21 cellular contexts compared by ENCODE assay signal in the genomic region with DNA sequence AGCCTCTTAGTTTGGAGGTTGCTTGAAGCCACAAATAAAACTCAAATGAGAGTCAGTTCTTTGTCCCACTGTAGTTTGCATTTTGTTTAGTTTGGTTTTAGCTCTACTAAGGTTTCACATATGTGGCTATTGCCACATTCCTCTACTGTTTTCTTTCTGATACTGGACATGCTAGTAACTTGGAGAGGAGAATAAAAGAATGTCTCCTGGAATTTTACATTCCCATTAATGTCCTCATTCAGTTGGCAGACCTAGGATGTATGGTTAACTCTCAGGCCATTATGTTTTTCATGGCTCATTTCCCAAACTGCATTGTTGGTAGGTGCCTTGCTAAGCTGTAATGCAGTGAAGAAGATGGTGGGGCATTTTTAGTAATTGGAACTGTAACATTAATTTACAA. TPM values are rescaled to one million over a fixed set of nuclear protein-coding genes. Genes with fewer than 3 reads are reported as not detected.
A peak's percentile ranks its signal among the peaks of the same experiment; 100 is the strongest.
DNase-seq lines count a peak whose midpoint lies in the region; ATAC-seq and TF ChIP-seq lines count a peak whose summit lies in the region.
"Had no signal": no experiment of that assay in that cellular context is flagged by ENCODE, and none has a peak within 500 bp of the region (broad histone marks: within the 10 kb centered on the region; RNA-seq: fewer than 3 reads in every experiment).

No MANE protein-coding gene starts in this region.

- peaks cover 4% of the 10 kb centered on the region for H3K9me3 Mint-ChIP-seq in activated CD4-positive, alpha-beta T cell treated with anti-CD3 and anti-CD28 coated beads for 36 hours (ENCODE audit: low read depth)
- H3K9me3 Mint-ChIP-seq in activated CD4-positive, alpha-beta T cell treated with anti-CD3 and anti-CD28 coated beads, Interleukin-2, amount 10 ng/mL, durations not matched to agents 24 days and 14 days = peaks cover 5% of the 10 kb centered on the region

- CTCF ChIA-PET in activated CD4-positive, alpha-beta T cell treated with anti-CD3 and anti-CD28 coated beads for 36 hours (lab: Charles Lee) = no interaction called here

- peaks cover 55% of the 10 kb centered on the region for H3K36me3 Mint-ChIP-seq in activated CD4-positive, alpha-beta T cell treated with anti-CD3 and anti-CD28 coated beads for 36 hours (ENCODE audit: low read depth)
- peaks cover 56% of the 10 kb centered on the region for H3K36me3 Mint-ChIP-seq in activated CD4-positive, alpha-beta T cell treated with anti-CD3 and anti-CD28 coated beads, Interleukin-2, amount 10 ng/mL, durations not matched to agents 24 days and 14 days (ENCODE audit: low read depth)

- H3K4me3 Mint-ChIP-seq in activated CD4-positive, alpha-beta T cell treated with anti-CD3 and anti-CD28 coated beads for 36 hours = no peak overlapping the region
- no peak overlapping the region for H3K4me3 Mint-ChIP-seq in activated CD4-positive, alpha-beta T cell treated with anti-CD3 and anti-CD28 coated beads, Interleukin-2, amount 10 ng/mL, durations not matched to agents 24 days and 14 days

- no peaks in the 10 kb centered on the region for H3K36me3 ChIP-seq in BE2C

- intact Hi-C loops in activated CD4-positive, alpha-beta T cell treated with anti-CD3 and anti-CD28 coated beads for 36 hours (cut with DNase I, micrococcal nuclease) = no loop called here
- intact Hi-C loops in activated CD4-positive, alpha-beta T cell treated with anti-CD3 and anti-CD28 coated beads, Interleukin-2, amount 10 ng/mL, durations not matched to agents 24 days and 14 days (cut with micrococcal nuclease) = no loop called here

- H3K4me1 Mint-ChIP-seq in activated CD4-positive, alpha-beta T cell treated with anti-CD3 and anti-CD28 coated beads for 36 hours = no peaks in the 10 kb centered on the region
- H3K4me1 Mint-ChIP-seq in activated CD4-positive, alpha-beta T cell treated with anti-CD3 and anti-CD28 coated beads, Interleukin-2, amount 10 ng/mL, durations not matched to agents 24 days and 14 days = no peaks in the 10 kb centered on the region

- POLR2A ChIA-PET in activated CD4-positive, alpha-beta T cell treated with anti-CD3 and anti-CD28 coated beads for 36 hours (lab: Charles Lee) = no interaction called here

- TF ChIP-seq CTCF in astrocyte of the cerebellum (IDR thresholded peaks at IDR 0.05; ENCODE audit: low read depth, low read length, missing control alignments) = no peak
- no peak for TF ChIP-seq CTCF in fibroblast of villous mesenchyme (IDR thresholded peaks at IDR 0.05; ENCODE audit: insufficient read depth, low read depth, low read length)
- TF ChIP-seq CTCF in BE2C (IDR thresholded peaks at IDR 0.05; ENCODE audit: low read depth, low read length) = no peak

- in situ Hi-C loops in astrocyte of the cerebellum (cut with HindIII; ENCODE audit: low sequenced_read_pairs) = no loop called here

- DNase-seq in activated CD4-positive, alpha-beta T cell treated with anti-CD3 and anti-CD28 coated beads for 36 hours = no peak
- DNase-seq in activated CD4-positive, alpha-beta T cell treated with anti-CD3 and anti-CD28 coated beads, Interleukin-2, amount 10 ng/mL, durations not matched to agents 24 days and 14 days = no peak
- DNase-seq in astrocyte of the cerebellum (ENCODE audit: low read depth) = peak; percentile 86
- peak; percentile 11 for DNase-seq in fibroblast of villous mesenchyme (ENCODE audit: low read depth)
- peak; percentile 21 for DNase-seq in stromal cell of bone marrow (ENCODE audit: low read depth)
- no peak for DNase-seq in BE2C
- DNase-seq: 8988T; activated CD4-positive, CD25-positive, alpha-beta regulatory T cell; activated gamma-delta T cell treated with Interleukin-2 at 50 U/mL for 16 hours; body of pancreas; effector memory CD4-positive, alpha-beta T cell; gastrocnemius medialis; GOT3; NCI-H446; stimulated activated CD4-positive, alpha-beta T cell treated with anti-CD3 and anti-CD28 coated beads, Interleukin-12 subunit alpha, Interleukin-12 subunit beta, amount 100 ng/mL, for 4 hours; stimulated activated naive CD4-positive, alpha-beta T cell; T-helper 2 cell; upper lobe of right lung had no signal

- H3K4me3 ChIP-seq in astrocyte of the cerebellum (ENCODE audit: low read depth, low read length) = no peak overlapping the region
- no peak overlapping the region for H3K4me3 ChIP-seq in fibroblast of villous mesenchyme (ENCODE audit: low read depth, low read length)
- no peak overlapping the region for H3K4me3 ChIP-seq in BE2C (ENCODE audit: low read depth, low read length)
- H3K4me3 ChIP-seq: body of pancreas, gastrocnemius medialis, upper lobe of right lung had no signal

- no peaks in the 10 kb centered on the region for H3K4me1 ChIP-seq in BE2C
- H3K4me1 ChIP-seq: body of pancreas, gastrocnemius medialis, parathyroid adenoma, upper lobe of right lung had no signal

- H3K27ac Mint-ChIP-seq in activated CD4-positive, alpha-beta T cell treated with anti-CD3 and anti-CD28 coated beads for 36 hours = peak overlapping the region; percentile 3
- no peak overlapping the region for H3K27ac Mint-ChIP-seq in activated CD4-positive, alpha-beta T cell treated with anti-CD3 and anti-CD28 coated beads, Interleukin-2, amount 10 ng/mL, durations not matched to agents 24 days and 14 days

- H3K27me3 Mint-ChIP-seq in activated CD4-positive, alpha-beta T cell treated with anti-CD3 and anti-CD28 coated beads for 36 hours = no peaks in the 10 kb centered on the region
- no peaks in the 10 kb centered on the region for H3K27me3 Mint-ChIP-seq in activated CD4-positive, alpha-beta T cell treated with anti-CD3 and anti-CD28 coated beads, Interleukin-2, amount 10 ng/mL, durations not matched to agents 24 days and 14 days

- no peaks in the 10 kb centered on the region for H3K9me3 ChIP-seq in BE2C
- H3K9me3 ChIP-seq: body of pancreas, gastrocnemius medialis, upper lobe of right lung had no signal

- no peak for ATAC-seq in activated CD4-positive, alpha-beta T cell treated with anti-CD3 and anti-CD28 coated beads for 36 hours
- ATAC-seq in HG02938 (IDR thresholded peaks at IDR 0.05; ENCODE audit: unreplicated experiment) (no peak), GM21390 (IDR thresholded peaks at IDR 0.05; ENCODE audit: unreplicated experiment) (no peak)
- ATAC-seq: body of pancreas, gastrocnemius medialis, upper lobe of right lung had no signal

- no peaks in the 10 kb centered on the region for H3K27me3 ChIP-seq in BE2C
- H3K27me3 ChIP-seq: body of pancreas, gastrocnemius medialis, upper lobe of right lung had no signal

RNA-seq across cellular contexts. Expression of gene UPRT, which starts 29.9 kb away (rescaled TPM):
- 10 to 100 TPM; 61.1 to 70.6 TPM for total RNA-seq in activated CD4-positive, alpha-beta T cell treated with anti-CD3 and anti-CD28 coated beads for 36 hours
- 33.8 and 38.7 TPM in 2 replicates for total RNA-seq in activated CD4-positive, alpha-beta T cell treated with anti-CD3 and anti-CD28 coated beads, Interleukin-2, amount 10 ng/mL, durations not matched to agents 24 days and 14 days
- 8.4 and 15.5 TPM in 2 replicates for total RNA-seq in fibroblast of villous mesenchyme
- polyA plus RNA-seq in BE2C (2012; ENCODE audit: insufficient read depth, insufficient read length, low read depth) = 6.1 TPM

Comparison
In these comparisons a context has a peak if more than half of its experiments do, and no peak if none do; other contexts are left out.
1. DNase-seq: peak in astrocyte of the cerebellum (single experiment), fibroblast of villous mesenchyme (single experiment) and stromal cell of bone marrow (single experiment); none in activated CD4-positive, alpha-beta T cell treated with anti-CD3 and anti-CD28 coated beads for 36 hours (single experiment), activated CD4-positive, alpha-beta T cell treated with anti-CD3 and anti-CD28 coated beads, Interleukin-2, amount 10 ng/mL, durations not matched to agents 24 days and 14 days (single experiment) and BE2C (single experiment).